12 cellular contexts compared by ENCODE assay signal in the genomic region with DNA sequence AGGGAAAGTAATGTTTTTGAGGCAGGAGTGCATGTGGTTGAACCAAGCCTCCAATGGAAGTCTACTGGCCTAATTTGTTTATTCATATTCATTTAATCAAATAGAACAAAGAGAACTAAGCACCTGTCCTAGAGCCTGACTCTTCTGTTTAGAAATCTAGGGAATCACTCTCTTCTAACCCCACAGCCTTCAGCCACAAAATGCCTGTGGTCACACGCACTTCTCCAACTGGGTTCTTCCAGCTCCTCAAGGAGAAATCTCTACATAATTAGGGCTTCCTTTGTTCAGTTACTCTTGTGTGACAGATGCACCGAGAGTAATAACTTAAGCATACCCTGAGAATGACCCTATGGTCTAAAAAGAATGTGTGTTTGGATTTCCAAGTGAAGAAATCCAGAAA.
DNase-seq lines count a peak whose midpoint lies in the region; ATAC-seq and TF ChIP-seq lines count a peak whose summit lies in the region.
"Had no signal": no experiment of that assay in that cellular context is flagged by ENCODE, and none has a peak within 500 bp of the region (broad histone marks: within the 10 kb centered on the region; RNA-seq: fewer than 3 reads in every experiment).

No MANE protein-coding gene starts in this region.

- no peaks in the 10 kb centered on the region for H3K36me3 ChIP-seq in PC-9 (ENCODE audit: low read depth)
- no peaks in the 10 kb centered on the region for H3K36me3 ChIP-seq in esophagus muscularis mucosa

- H3K4me2 ChIP-seq in PC-9, result peak overlapping the region; percentile 68

- POLR2A ChIA-PET in PC-9 (lab: Charles Lee; ENCODE audit: unreplicated experiment), result no interaction called here

- no peak for ATAC-seq in HG02623 (IDR thresholded peaks at IDR 0.05; ENCODE audit: unreplicated experiment)

- TF ChIP-seq POLR2A in esophagus muscularis mucosa (IDR thresholded peaks at IDR 0.05; ENCODE audit: low read depth), result no peak

- H3K27me3 ChIP-seq in PC-9 (ENCODE audit: insufficient read depth, low read depth) (no peaks in the 10 kb centered on the region), esophagus muscularis mucosa (no peaks in the 10 kb centered on the region)

- CTCF ChIA-PET in PC-9 (lab: Charles Lee), result interaction anchor here (0.6 kb wide), 2 partner anchors 124 to 519 kb away, joined by 3 to 7 read pairs; no protein-coding TSS in a partner anchor

- intact Hi-C loops in PC-9 (cut with micrococcal nuclease; ENCODE audit: unreplicated experiment) (loop anchor here (1.0 to 2.0 kb wide), 3 partner anchors 42 to 133 kb away; no protein-coding TSS in a partner anchor), esophagus muscularis mucosa (cut with DNase I) (loop anchor here (2.0 kb wide), 1 partner anchor 72 kb away; no protein-coding TSS in a partner anchor)

- H3K4me3 ChIP-seq in PC-9, result peak overlapping the region; percentile 19; the same call in 1 of the 2 replicates
- no peak overlapping the region for H3K4me3 ChIP-seq in esophagus muscularis mucosa
- no peak overlapping the region for H3K4me3 ChIP-seq in skeletal muscle cell (ENCODE audit: low read depth, low read length)

- H3K4me1 ChIP-seq in PC-9 (replicated peaks; ENCODE audit: insufficient read depth), result peaks cover 49% of the 10 kb centered on the region
- peaks cover 22 to 57% (median 38%) of the 10 kb centered on the region in 4 donors for H3K4me1 ChIP-seq in esophagus muscularis mucosa
- H3K4me1 ChIP-seq: Caco-2 had no signal

- TF ChIP-seq CTCF in PC-9 (conservative IDR thresholded peaks at IDR 0.05) (no peak), esophagus muscularis mucosa (IDR thresholded peaks at IDR 0.05) (no peak)

- H3K9me2 ChIP-seq in PC-9 (ENCODE audit: insufficient read depth), result no peaks in the 10 kb centered on the region

- H3K9me3 ChIP-seq in PC-9 (ENCODE audit: insufficient read depth, low read depth) (peaks cover 7% of the 10 kb centered on the region; the same call in 1 of the 2 replicates), esophagus muscularis mucosa (peaks cover 0 to 10% (median 0%) of the 10 kb centered on the region in 4 donors)

- no peak overlapping the region for H2AFZ ChIP-seq in PC-9

- peak overlapping the region; percentile 98 for H3K27ac ChIP-seq in PC-9
- H3K27ac ChIP-seq in esophagus muscularis mucosa (replicated peaks in 1 of 4), result peak overlapping the region; percentile 39 to 63 (median 49)

- BruUV-seq in PC-9 (replicated peaks; lab: Mats Ljungman, UMichigan), result TSS peak; percentile 94

- 78% methylated on average over 2 of the region's 2 CpGs for WGBS in esophagus muscularis mucosa

- H3F3A ChIP-seq in PC-9 (ENCODE audit: insufficient read depth, low read depth), result peaks cover 28% of the 10 kb centered on the region

- DNase-seq in Daoy (ENCODE audit: low read depth) (peak; percentile 14), PC-9 (peak; percentile 17 to 57), esophagus muscularis mucosa (ENCODE audit: extremely low spot score) (no peak), skeletal muscle cell (ENCODE audit: low read depth) (peak; percentile 23), NCI-H510A treated with DMSO at 0.1 percent for 48 hours (lab: John Stamatoyannopoulos, UW) (no peak), NCI-H226 (no peak)
- DNase-seq: activated CD8-positive, alpha-beta memory T cell treated with anti-CD3 and anti-CD28 coated beads, Interleukin-2, amount 50 U/mL, for 4 hours; Caco-2; NCI-H1092 treated with DMSO at 0.1 percent for 48 hours; NCI-H510A; stimulated activated CD4-positive, alpha-beta T cell treated with anti-CD3 and anti-CD28 coated beads, Interleukin-4, amount 100 ng/mL, for 1 hour had no signal

- no peaks in the 10 kb centered on the region for H3K79me2 ChIP-seq in PC-9 (ENCODE audit: low read depth)

- no peak for TF ChIP-seq EP300 in esophagus muscularis mucosa (IDR thresholded peaks at IDR 0.05)

- no peaks in the 10 kb centered on the region for H4K20me1 ChIP-seq in PC-9 (ENCODE audit: insufficient read depth)

Comparison
In these comparisons a context has a peak if more than half of its experiments do, and no peak if none do; other contexts are left out.
1. DNase-seq: peak in Daoy (single experiment), PC-9 (2 of 2) and skeletal muscle cell (single experiment); none in esophagus muscularis mucosa (single experiment), NCI-H510A treated with DMSO at 0.1 percent for 48 hours (single experiment) and NCI-H226 (single experiment).